In the genomic region with DNA sequence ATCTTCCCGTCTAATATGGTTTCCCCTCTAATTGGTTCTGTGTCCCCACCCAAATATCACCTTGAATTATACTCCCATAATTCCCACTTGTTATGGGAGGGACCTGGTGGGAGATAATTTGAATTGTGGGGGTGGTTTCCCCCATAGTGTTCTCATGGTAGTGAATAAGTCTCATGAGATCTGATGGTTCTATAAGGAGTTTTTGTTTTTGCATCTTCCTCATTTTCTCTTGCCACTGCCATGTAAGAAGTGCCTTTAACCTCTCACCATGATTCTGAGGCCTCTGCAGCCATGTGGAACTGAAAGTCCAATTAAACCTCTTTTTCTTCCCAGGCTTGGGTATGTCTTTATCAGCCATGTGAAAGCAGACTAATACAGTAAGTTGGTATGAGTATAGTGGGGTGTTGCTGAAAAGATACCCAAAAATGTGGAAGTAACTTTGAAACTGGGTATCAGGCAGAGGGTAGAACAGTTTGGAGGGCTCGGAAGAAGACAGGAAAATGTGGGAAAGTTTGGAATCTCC, we compare ENCODE assay signal across 32 cellular contexts.
"Had no signal": no experiment of that assay in that cellular context is flagged by ENCODE, and none has a peak within 500 bp of the region (broad histone marks: within the 10 kb centered on the region; RNA-seq: fewer than 3 reads in every experiment).

No MANE protein-coding gene starts in this region.

- H3K4me3 ChIP-seq: ascending aorta, breast epithelium, cardiac muscle cell, colonic mucosa, esophagus squamous epithelium, gastroesophageal sphincter, heart right ventricle, hepatocyte had no signal

- DNase-seq: activated CD4-positive, alpha-beta T cell treated with anti-CD3 and anti-CD28 coated beads for 48 hours; activated CD4-positive, alpha-beta T cell treated with anti-CD3 and anti-CD28 coated beads, Interleukin-2, amount 50 U/mL, for 1 hour; activated CD4-positive, alpha-beta T cell treated with anti-CD3 and anti-CD28 coated beads, Interleukin-2, amount 50 U/mL, for 48 hours; activated CD8-positive, alpha-beta memory T cell treated with anti-CD3 and anti-CD28 coated beads for 24 hours; activated CD8-positive, alpha-beta T cell treated with anti-CD3 and anti-CD28 coated beads for 36 hours; activated effector memory CD4-positive, alpha-beta T cell treated with Interleukin-2 at 50 U/mL for 16 hours; activated gamma-delta T cell treated with Interleukin-2 at 50 U/mL for 16 hours; activated naive CD4-positive, alpha-beta T cell treated with Interleukin-2 at 50 U/mL for 16 hours; activated naive CD8-positive, alpha-beta T cell treated with anti-CD3 and anti-CD28 coated beads, Interleukin-2, amount 10 ng/mL, durations not matched to agents 7 days and 5 days; activated T-cell treated with anti-CD3 and anti-CD28 coated beads, Interleukin-2, amount 50 U/mL, for 4 hours; central memory CD4-positive, alpha-beta T cell; cerebellar nuclear complex; colonic mucosa; effector CD8-positive, alpha-beta T cell; esophagus squamous epithelium; foreskin melanocyte; heart right ventricle; T-helper 2 cell had no signal

- H3K4me2 ChIP-seq: hepatocyte had no signal

- H3K79me2 ChIP-seq: hepatocyte had no signal

- H3K4me3 Mint-ChIP-seq: activated CD8-positive, alpha-beta T cell treated with anti-CD3 and anti-CD28 coated beads for 36 hours; activated naive CD8-positive, alpha-beta T cell treated with anti-CD3 and anti-CD28 coated beads, Interleukin-2, amount 10 ng/mL, durations not matched to agents 7 days and 5 days; activated T-cell treated with anti-CD3 and anti-CD28 coated beads, Interleukin-2, amount 50 U/mL, for 4 hours; activated T-helper 17 cell treated with anti-CD3 and anti-CD28 coated beads, Interleukin-2, amount 50 U/mL, for 72 hours; brain; WTC11 had no signal

- H3K9me3 ChIP-seq: ascending aorta, breast epithelium, colonic mucosa, esophagus squamous epithelium, gastroesophageal sphincter, heart right ventricle had no signal

- H2AFZ ChIP-seq: hepatocyte had no signal

- H3K27ac ChIP-seq: ascending aorta, breast epithelium, cardiac muscle cell, colonic mucosa, epithelial cell of prostate, esophagus squamous epithelium, gastroesophageal sphincter, heart right ventricle, hepatocyte, VCaP had no signal

- H3K27me3 Mint-ChIP-seq: activated CD8-positive, alpha-beta T cell treated with anti-CD3 and anti-CD28 coated beads for 36 hours; activated naive CD8-positive, alpha-beta T cell treated with anti-CD3 and anti-CD28 coated beads, Interleukin-2, amount 10 ng/mL, durations not matched to agents 7 days and 5 days; activated T-helper 17 cell treated with anti-CD3 and anti-CD28 coated beads, Interleukin-2, amount 50 U/mL, for 72 hours had no signal

- ATAC-seq: activated CD8-positive, alpha-beta T cell treated with anti-CD3 and anti-CD28 coated beads for 36 hours; activated naive CD4-positive, alpha-beta T cell treated with anti-CD3 and anti-CD28 coated beads, Interleukin-2, amount 50 U/mL, for 72 hours; activated T-cell treated with anti-CD3 and anti-CD28 coated beads, Interleukin-2, amount 50 U/mL, for 4 hours; activated T-helper 17 cell treated with anti-CD3 and anti-CD28 coated beads, Interleukin-2, amount 50 U/mL, for 72 hours; gastroesophageal sphincter; heart right ventricle; WTC11 had no signal

- H3K4me1 ChIP-seq: ascending aorta, breast epithelium, colonic mucosa, gastroesophageal sphincter had no signal

- H3K27ac Mint-ChIP-seq: activated CD8-positive, alpha-beta T cell treated with anti-CD3 and anti-CD28 coated beads for 36 hours; activated naive CD4-positive, alpha-beta T cell treated with anti-CD3 and anti-CD28 coated beads, Interleukin-2, amount 50 U/mL, for 72 hours; activated naive CD8-positive, alpha-beta T cell treated with anti-CD3 and anti-CD28 coated beads, Interleukin-2, amount 10 ng/mL, durations not matched to agents 7 days and 5 days; activated T-helper 17 cell treated with anti-CD3 and anti-CD28 coated beads, Interleukin-2, amount 50 U/mL, for 72 hours; brain; WTC11 had no signal

- FAIRE-seq: endometrium, endothelial cell of umbilical vein, TTC549 had no signal

- H3K27me3 ChIP-seq: ascending aorta, breast epithelium, cardiac muscle cell, colonic mucosa, esophagus squamous epithelium, gastroesophageal sphincter, heart right ventricle, hepatocyte had no signal

- H3K36me3 ChIP-seq: ascending aorta, breast epithelium, cardiac muscle cell, colonic mucosa, esophagus squamous epithelium, gastroesophageal sphincter, heart right ventricle had no signal

- H3K36me3 Mint-ChIP-seq: activated naive CD4-positive, alpha-beta T cell treated with anti-CD3 and anti-CD28 coated beads, Interleukin-2, amount 50 U/mL, for 72 hours; activated naive CD8-positive, alpha-beta T cell treated with anti-CD3 and anti-CD28 coated beads, Interleukin-2, amount 10 ng/mL, durations not matched to agents 7 days and 5 days; brain; WTC11 had no signal
